ENCODE assay signal across 8 cellular contexts in genomic region chr11:61890536-61891330, GRCh38. TPM values are rescaled to one million over a fixed set of nuclear protein-coding genes. Genes with fewer than 3 reads are reported as not detected.
DNase-seq lines count a peak whose midpoint lies in the region; ATAC-seq and TF ChIP-seq lines count a peak whose summit lies in the region.

No MANE protein-coding gene starts in this region.

- H3K4me3 ChIP-seq in BE2C (ENCODE audit: low read depth, low read length), result peak overlapping the region; percentile 55
- H3K4me3 ChIP-seq in kidney epithelial cell (ENCODE audit: low read depth, low read length), result peak overlapping the region; percentile 81

- DNase-seq in BE2C, result peak; percentile 59
- DNase-seq in HS-27A (ENCODE audit: low read depth), result peak; percentile 62
- DNase-seq in T-helper 1 cell, result peak in 3 of 5 donors; percentile 18 to 36 (median 24)
- peak in 10 of 61 donors; percentile 12 to 75 (median 50) for DNase-seq in caudate nucleus (lab: John Stamatoyannopoulos, UW)
- DNase-seq in kidney epithelial cell (ENCODE audit: low read depth), result peak; percentile 57
- DNase-seq in stimulated activated CD4-positive, alpha-beta T cell treated with anti-CD3 and anti-CD28 coated beads, TNF-alpha, amount 100 ng/mL, for 4 hours (ENCODE audit: low read depth in 3 of 3), result peak in 2 of 3 experiments; percentile 11

- peaks cover 6% of the 10 kb centered on the region; the same call in 1 of the 2 replicates for H3K4me1 ChIP-seq in BE2C

- no peaks in the 10 kb centered on the region for H3K9me3 ChIP-seq in BE2C

- H3K27ac ChIP-seq in caudate nucleus (ENCODE audit: low read depth, low read length), result peak overlapping the region; percentile 91

- no peak for TF ChIP-seq CTCF in BE2C (IDR thresholded peaks at IDR 0.05; ENCODE audit: low read depth, low read length)
- TF ChIP-seq CTCF in kidney epithelial cell (IDR thresholded peaks at IDR 0.05; ENCODE audit: insufficient read depth, low read length, poor library complexity, severe bottlenecking), result no peak

- ATAC-seq in GM19035 (IDR thresholded peaks at IDR 0.05; ENCODE audit: unreplicated experiment), result peak; percentile 23
- no peak for ATAC-seq in GM18519 (IDR thresholded peaks at IDR 0.05; ENCODE audit: low FRiP score, unreplicated experiment)

- H3K36me3 ChIP-seq in BE2C, result no peaks in the 10 kb centered on the region
- no peaks in the 10 kb centered on the region for H3K36me3 ChIP-seq in kidney epithelial cell (ENCODE audit: control insufficient read depth, insufficient read depth, low read length)

- H3K27me3 ChIP-seq in BE2C (no peaks in the 10 kb centered on the region), kidney epithelial cell (ENCODE audit: control insufficient read depth, insufficient read depth, low read length) (no peaks in the 10 kb centered on the region)

RNA-seq across cellular contexts. Expression of gene FADS3, which starts 0.6 kb away (rescaled TPM):
- 21.4 TPM for polyA plus RNA-seq in BE2C (2012; ENCODE audit: insufficient read depth, insufficient read length, low read depth)
- total RNA-seq in kidney epithelial cell, result 134 and 152 TPM in 2 replicates

RNA-seq across cellular contexts. Expression of gene RAB3IL1, which starts 26.6 kb away (rescaled TPM):
- polyA plus RNA-seq in BE2C (2012; ENCODE audit: insufficient read depth, insufficient read length, low read depth), result 42.9 TPM
- total RNA-seq in kidney epithelial cell, result 5.2 and 9.9 TPM in 2 replicates

RNA-seq across cellular contexts. Expression of gene BEST1, which starts 59.4 kb away (rescaled TPM):
- 1.5 TPM for polyA plus RNA-seq in BE2C (2012; ENCODE audit: insufficient read depth, insufficient read length, low read depth)
- total RNA-seq in kidney epithelial cell, result 1.0 and 1.1 TPM in 2 replicates
